In the genomic region with DNA sequence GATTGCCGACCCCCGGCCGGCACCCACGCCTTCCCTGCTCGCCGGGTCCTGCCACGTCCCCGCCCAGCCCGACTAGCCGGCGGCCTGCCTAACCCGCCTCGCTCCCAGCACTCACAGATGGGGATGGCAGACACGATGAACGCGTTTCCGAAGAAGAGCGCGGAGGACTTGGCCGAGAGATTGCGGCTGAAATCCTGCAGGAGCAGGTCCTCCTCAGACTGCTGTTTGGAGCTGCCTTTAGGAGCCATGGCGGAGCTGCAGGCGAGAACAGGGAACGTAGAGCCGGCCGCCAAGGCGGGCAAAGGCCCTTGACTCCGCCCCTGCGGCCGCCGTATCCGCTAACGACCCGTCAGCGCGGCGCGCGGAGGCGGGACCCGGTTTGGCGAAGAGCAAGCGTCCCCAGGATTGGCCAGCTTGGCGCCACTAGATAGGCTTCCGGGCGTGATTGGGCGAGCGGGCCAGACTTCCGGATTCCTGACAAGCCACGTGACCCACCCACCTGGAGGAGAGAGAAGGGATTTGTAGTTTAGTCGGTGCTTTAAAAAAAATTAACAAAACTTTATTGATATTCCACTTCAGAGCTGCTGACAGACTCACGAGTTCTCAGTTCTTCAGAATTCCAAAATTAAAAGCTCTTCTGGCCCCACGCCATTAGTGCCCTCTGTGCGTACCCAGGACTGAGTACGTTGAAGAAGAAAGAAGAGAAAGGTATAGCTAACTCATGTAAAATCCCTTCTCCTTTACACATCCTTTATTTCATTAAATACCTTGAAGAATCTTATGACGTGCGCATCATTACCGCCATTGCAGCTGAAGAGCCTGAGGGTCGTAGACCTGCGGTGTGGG, we compare ENCODE assay signal across 8 cellular contexts. TPM values are rescaled to one million over a fixed set of nuclear protein-coding genes. Genes with fewer than 3 reads are reported as not detected.
A peak's percentile ranks its signal among the peaks of the same experiment; 100 is the strongest.
DNase-seq lines count a peak whose midpoint lies in the region; ATAC-seq and TF ChIP-seq lines count a peak whose summit lies in the region.

A gene (minus strand): TSS at position 276 of the 846 bp plus-strand sequence. CDS start 28 bp downstream, at position 248.

- ATAC-seq in GM21619 (IDR thresholded peaks at IDR 0.05; ENCODE audit: unreplicated experiment) (peak; percentile 99), mucosa of descending colon (peak; percentile 100)

- BruUV-seq in PC-9 (replicated peaks; lab: Mats Ljungman, UMichigan), result no TSS peak

- POLR2A ChIA-PET in PC-9 (lab: Charles Lee; ENCODE audit: unreplicated experiment), result interaction anchor here (0.5 to 1.0 kb wide), 9 partner anchors 49 to 811 kb away, joined by 3 to 5 read pairs (median 3); a partner anchor contains a TSS

- no peaks in the 10 kb centered on the region for H3K27me3 ChIP-seq in PC-9 (ENCODE audit: insufficient read depth, low read depth)

- H3K9me3 ChIP-seq in PC-9 (ENCODE audit: insufficient read depth, low read depth) (no peaks in the 10 kb centered on the region), mucosa of descending colon (no peaks in the 10 kb centered on the region)

- intact Hi-C loops in PC-9 (cut with micrococcal nuclease; ENCODE audit: unreplicated experiment) (loop anchor here (1.0 to 5.0 kb wide), 7 partner anchors 50 to 575 kb away; a partner anchor contains a TSS), mucosa of descending colon (cut with DNase I, micrococcal nuclease) (loop anchor here (10.0 kb wide), 2 partner anchors 120 to 260 kb away; a partner anchor contains a TSS)

- H3K4me2 ChIP-seq in PC-9, result peak within 1 kb of the TSS; percentile 83

- peak within 1 kb of the TSS; percentile 83 for H3K27ac ChIP-seq in PC-9
- H3K27ac ChIP-seq in epithelial cell of prostate, result peak within 1 kb of the TSS; percentile 92

- peak; percentile 19; the same call in 1 of the 2 replicates for TF ChIP-seq CTCF in PC-9 (conservative IDR thresholded peaks at IDR 0.05)
- no peak for TF ChIP-seq CTCF in mucosa of descending colon (IDR thresholded peaks at IDR 0.05)

- no peaks in the 10 kb centered on the region for H3K9me2 ChIP-seq in PC-9 (ENCODE audit: insufficient read depth)

- peaks cover 16% of the 10 kb centered on the region; the same call in 1 of the 2 replicates for H4K20me1 ChIP-seq in PC-9 (ENCODE audit: insufficient read depth)

- DNase-seq in DMS153 (lab: John Stamatoyannopoulos, UW) (peak; percentile 98), PC-9 (peak; percentile 98 to 99), epithelial cell of prostate (ENCODE audit: low read depth, low spot score) (peak; percentile 98), mucosa of descending colon (peak; percentile 99)
- peak; percentile 98 for DNase-seq in Jurkat, Clone E6-1 (ENCODE audit: low read depth, low spot score)
- DNase-seq in activated T-cell treated with anti-CD3 and anti-CD28 coated beads, Interleukin-2, amount 50 U/mL, for 1 hour, result peak; percentile 98
- DNase-seq in stimulated activated CD8-positive, alpha-beta memory T cell treated with anti-CD3 and anti-CD28 coated beads, Interleukin-4, amount 100 ng/mL, for 24 hours (ENCODE audit: low read depth), result peak; percentile 99

- peaks cover 38% of the 10 kb centered on the region for H3K36me3 ChIP-seq in PC-9 (ENCODE audit: low read depth)
- H3K36me3 ChIP-seq in mucosa of descending colon (ENCODE audit: low read depth), result no peaks in the 10 kb centered on the region

- H2AFZ ChIP-seq in PC-9, result peak within 1 kb of the TSS; percentile 96

- no peaks in the 10 kb centered on the region; the same call in 1 of the 2 replicates for H3F3A ChIP-seq in PC-9 (ENCODE audit: insufficient read depth, low read depth)

- peaks cover 35% of the 10 kb centered on the region for H3K4me1 ChIP-seq in PC-9 (replicated peaks; ENCODE audit: insufficient read depth)
- H3K4me1 ChIP-seq in mucosa of descending colon (ENCODE audit: low read depth), result peaks cover 5% of the 10 kb centered on the region

- CTCF ChIA-PET in PC-9 (lab: Charles Lee), result interaction anchor here (0.6 to 2.2 kb wide), 3 partner anchors 71 to 584 kb away, joined by 3 to 15 read pairs (median 8); no protein-coding TSS in a partner anchor

- peak within 1 kb of the TSS; percentile 86 for H3K4me3 ChIP-seq in Jurkat, Clone E6-1 (ENCODE audit: low read length)
- peak within 1 kb of the TSS; percentile 99 for H3K4me3 ChIP-seq in PC-9
- peak within 1 kb of the TSS; percentile 87 for H3K4me3 ChIP-seq in mucosa of descending colon

- H3K79me2 ChIP-seq in PC-9 (ENCODE audit: low read depth), result peaks cover 48% of the 10 kb centered on the region

RNA-seq across cellular contexts. Expression of the gene that starts here (rescaled TPM):
- 114 TPM for polyA plus RNA-seq in Jurkat, Clone E6-1 (2012; ENCODE audit: insufficient read depth, insufficient read length)
- total RNA-seq in PC-9 (2021) (117 and 152 TPM in 2 replicates), mucosa of descending colon (100 to 1,000 TPM in 2 of 3 donors, 10 to 100 TPM in 1; 97.9 to 125 (median 123) TPM)

Comparison
In these comparisons a context has a peak if more than half of its experiments do, and no peak if none do; other contexts are left out.
1. Peak in every context shown above with its lines: DNase-seq, ATAC-seq, H3K4me3 ChIP-seq and H3K27ac ChIP-seq.